Comparison of ENCODE assay signal across 15 cellular contexts in the genomic region with DNA sequence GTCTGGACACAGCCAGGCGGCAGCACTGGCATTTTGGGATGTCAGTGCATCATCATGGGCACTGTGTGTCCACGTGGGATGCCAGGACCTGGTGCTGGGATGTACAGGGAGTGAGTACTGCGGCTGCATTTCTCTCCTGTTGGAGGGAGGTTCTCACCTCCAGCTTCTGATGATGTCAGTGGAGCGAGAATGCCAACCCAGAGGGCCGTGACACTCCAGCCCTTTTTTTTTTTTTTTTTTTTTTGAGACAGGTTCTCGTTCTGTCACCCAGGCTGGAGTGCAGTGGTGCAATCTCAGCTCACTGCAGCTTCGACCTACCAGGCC. TPM values are rescaled to one million over a fixed set of nuclear protein-coding genes. Genes with fewer than 3 reads are reported as not detected.
DNase-seq lines count a peak whose midpoint lies in the region; ATAC-seq and TF ChIP-seq lines count a peak whose summit lies in the region.
"Had no signal": no experiment of that assay in that cellular context is flagged by ENCODE, and none has a peak within 500 bp of the region (broad histone marks: within the 10 kb centered on the region; RNA-seq: fewer than 3 reads in every experiment).

No MANE protein-coding gene starts in this region.

- TF ChIP-seq CTCF in osteoblast (IDR thresholded peaks at IDR 0.05; ENCODE audit: extremely low read depth, low read depth, low read length): no peak
- TF ChIP-seq CTCF in GM20000 (IDR thresholded peaks at IDR 0.05; ENCODE audit: extremely low read depth, missing control alignments): no peak

- intact Hi-C loops in Right ventricle myocardium superior (cut with DNase I): loop anchor here (10.0 kb wide), 1 partner anchor 51 kb away; no protein-coding TSS in a partner anchor
- intact Hi-C loops in left cardiac atrium (cut with DNase I): no loop called here

- no peak overlapping the region for H3K4me3 ChIP-seq in Karpas-422 (ENCODE audit: low read length)
- no peak overlapping the region for H3K4me3 ChIP-seq in osteoblast (ENCODE audit: insufficient read depth, low read length)
- H3K4me3 ChIP-seq: cardiac muscle cell, Peyer's patch had no signal

- ATAC-seq in Right ventricle myocardium superior (ENCODE audit: poor library complexity) (no peak), left cardiac atrium (no peak)

- H2AFZ ChIP-seq in Karpas-422 (ENCODE audit: low read length): no peak overlapping the region
- peak overlapping the region; percentile 0 for H2AFZ ChIP-seq in osteoblast (ENCODE audit: low read length)

- no peak overlapping the region for H3K9ac ChIP-seq in Karpas-422 (ENCODE audit: low read length)

- H3K4me1 ChIP-seq in Karpas-422 (ENCODE audit: low read length) (peaks cover 21% of the 10 kb centered on the region), osteoblast (ENCODE audit: insufficient read depth, low read length) (peaks cover 39% of the 10 kb centered on the region)

- H4K20me1 ChIP-seq in Karpas-422 (ENCODE audit: insufficient read depth, low read depth, low read length): no peaks in the 10 kb centered on the region; the same call in 1 of the 2 replicates
- peaks cover 3% of the 10 kb centered on the region for H4K20me1 ChIP-seq in osteoblast (ENCODE audit: insufficient read depth, low read length)

- H3K9me3 ChIP-seq in Karpas-422 (ENCODE audit: low read length) (no peaks in the 10 kb centered on the region), osteoblast (ENCODE audit: low read depth, low read length) (no peaks in the 10 kb centered on the region)
- H3K9me3 ChIP-seq: Peyer's patch had no signal

- H3K27me3 ChIP-seq in Karpas-422 (ENCODE audit: low read length) (no peaks in the 10 kb centered on the region), osteoblast (ENCODE audit: insufficient read depth, low read length) (no peaks in the 10 kb centered on the region)
- H3K27me3 ChIP-seq: cardiac muscle cell, Peyer's patch had no signal

- H3K79me2 ChIP-seq in Karpas-422 (ENCODE audit: low read length) (no peaks in the 10 kb centered on the region), osteoblast (ENCODE audit: insufficient read depth, low read length) (no peaks in the 10 kb centered on the region)

- no peak overlapping the region for H3K27ac ChIP-seq in Karpas-422 (ENCODE audit: low read length)
- peak overlapping the region; percentile 72 for H3K27ac ChIP-seq in osteoblast (ENCODE audit: low read depth, low read length)

- H3K4me2 ChIP-seq in Karpas-422 (ENCODE audit: low read depth, low read length, poor library complexity, severe bottlenecking) (peak overlapping the region; percentile 8), osteoblast (ENCODE audit: insufficient read depth, low read length) (peak overlapping the region; percentile 37)

- H3K9me2 ChIP-seq in Karpas-422 (replicated peaks; ENCODE audit: insufficient read depth, low read length): no peaks in the 10 kb centered on the region

- DNase-seq in D341Med (ENCODE audit: low spot score) (peak; percentile 43), Karpas-422 (no peak), cerebellar cortex (ENCODE audit: low spot score) (peak; percentile 81), osteoblast (ENCODE audit: insufficient read length, low spot score, missing footprints) (no peak), Right ventricle myocardium superior (no peak), left cardiac atrium (no peak), hypothalamus (lab: John Stamatoyannopoulos, UW) (no peak), GM20000 (ENCODE audit: low spot score) (no peak)
- DNase-seq: activated CD4-positive, alpha-beta T cell treated with anti-CD3 and anti-CD28 coated beads, Interleukin-2, amount 50 U/mL, for 1 hour; activated gamma-delta T cell treated with Interleukin-2 at 50 U/mL for 16 hours; CD4-positive, alpha-beta T cell; hippocampal formation; NCI-H1417 treated with DMSO at 0.1 percent for 48 hours; Peyer's patch had no signal

- no peaks in the 10 kb centered on the region for H3K36me3 ChIP-seq in Karpas-422 (ENCODE audit: insufficient read depth, low read length)
- H3K36me3 ChIP-seq in osteoblast (ENCODE audit: insufficient read depth, low read length): no peaks in the 10 kb centered on the region

RNA-seq across cellular contexts. Expression of a gene that starts 26.1 kb away (rescaled TPM):
- 19.7 and 22.4 TPM in 2 replicates for total RNA-seq in Karpas-422 (2014; rRNA removed; shearing (Covaris generic); ENCODE audit: low replicate concordance)
- total RNA-seq in osteoblast: 26.8 and 29.3 TPM in 2 replicates
- total RNA-seq in Right ventricle myocardium superior: 34.3 TPM
- 10 to 100 TPM; 35.9 to 53.9 TPM for total RNA-seq in left cardiac atrium

RNA-seq across cellular contexts. Expression of a gene that starts 34.9 kb away (rescaled TPM):
- 43.3 and 53.5 TPM in 2 replicates for total RNA-seq in Karpas-422 (2014; rRNA removed; shearing (Covaris generic); ENCODE audit: low replicate concordance)
- total RNA-seq in osteoblast (34.4 and 36.8 TPM in 2 replicates), Right ventricle myocardium superior (73.4 TPM), left cardiac atrium (10 to 100 TPM; 63.7 to 65.9 TPM)

RNA-seq across cellular contexts. Expression of a gene that starts 42.9 kb away (rescaled TPM):
- 92.4 and 147 TPM in 2 replicates for total RNA-seq in Karpas-422 (2014; rRNA removed; shearing (Covaris generic); ENCODE audit: low replicate concordance)
- total RNA-seq in osteoblast (72.4 and 75.1 TPM in 2 replicates), Right ventricle myocardium superior (26.6 TPM), left cardiac atrium (10 to 100 TPM; 42.1 to 43.6 TPM)

Comparison
In these comparisons a context has a peak if more than half of its experiments do, and no peak if none do; other contexts are left out.
1. DNase-seq: peak in D341Med (single experiment) and cerebellar cortex (single experiment); none in Karpas-422 (single experiment), osteoblast (single experiment), Right ventricle myocardium superior (single experiment), left cardiac atrium (single experiment), hypothalamus (0 of 51) and GM20000 (single experiment).